In the genomic region with DNA sequence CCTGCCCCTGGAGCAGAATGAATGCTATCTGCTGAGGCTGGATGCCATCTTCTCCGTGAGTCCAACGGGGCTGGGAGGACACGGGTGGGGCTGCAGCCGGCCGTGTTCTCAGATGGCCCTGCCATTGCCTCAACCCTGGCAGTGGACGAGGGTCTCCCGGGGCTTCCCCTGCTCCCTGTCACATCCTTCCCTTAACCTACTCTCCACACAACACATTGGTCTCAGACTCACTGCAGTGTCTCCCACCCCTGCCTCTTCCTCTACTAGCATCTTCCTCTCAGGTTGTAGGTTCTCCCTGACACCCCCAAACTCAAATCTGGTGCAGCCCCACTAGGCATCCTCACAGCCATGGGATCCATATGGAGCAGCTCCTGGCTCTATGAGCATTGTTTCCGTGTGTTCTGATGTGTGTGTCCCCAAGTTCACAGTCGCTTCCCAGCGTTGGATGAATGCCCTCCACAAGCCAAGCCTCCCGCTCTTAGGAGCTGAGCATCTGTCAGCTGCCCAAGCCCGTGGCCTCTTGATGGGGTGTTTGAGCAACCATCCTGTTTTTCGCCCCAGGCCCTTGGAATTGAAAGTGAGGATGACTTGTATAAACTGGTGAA, we compare ENCODE assay signal across 35 cellular contexts. TPM values are rescaled to one million over a fixed set of nuclear protein-coding genes. Genes with fewer than 3 reads are reported as not detected.
"Had no signal": no experiment of that assay in that cellular context is flagged by ENCODE, and none has a peak within 500 bp of the region (broad histone marks: within the 10 kb centered on the region; RNA-seq: fewer than 3 reads in every experiment).

No MANE protein-coding gene starts in this region.

- ATAC-seq: activated naive CD4-positive, alpha-beta T cell treated with anti-CD3 and anti-CD28 coated beads, Interleukin-2, amount 50 U/mL, for 72 hours; activated T-cell treated with anti-CD3 and anti-CD28 coated beads, Interleukin-2, amount 50 U/mL, for 72 hours; gastroesophageal sphincter; T-helper 17 cell had no signal

- H3K27ac ChIP-seq: ascending aorta, breast epithelium, cardiac muscle cell, colonic mucosa, epithelial cell of prostate, esophagus squamous epithelium, gastroesophageal sphincter had no signal

- DNase-seq: activated CD4-positive, alpha-beta memory T cell treated with anti-CD3 and anti-CD28 coated beads, Interleukin-2, amount 10 ng/mL, durations not matched to agents 7 days and 5 days; activated CD4-positive, alpha-beta T cell treated with anti-CD3 and anti-CD28 coated beads for 4 hours; activated CD4-positive, alpha-beta T cell treated with anti-CD3 and anti-CD28 coated beads, Interleukin-2, amount 10 ng/mL, durations not matched to agents 7 days and 5 days; activated CD4-positive, alpha-beta T cell treated with anti-CD3 and anti-CD28 coated beads, Interleukin-2, amount 50 U/mL, for 4 hours; activated CD4-positive, CD25-positive, alpha-beta regulatory T cell; activated CD4-positive, CD25-positive, alpha-beta regulatory T cell treated with anti-CD3 and anti-CD28 coated beads, Interleukin-2, amount 50 U/mL, for 72 hours; activated CD8-positive, alpha-beta memory T cell treated with anti-CD3 and anti-CD28 coated beads, Interleukin-2, amount 50 U/mL, for 48 hours; activated gamma-delta T cell; activated naive CD4-positive, alpha-beta T cell; activated naive CD4-positive, alpha-beta T cell treated with anti-CD3 and anti-CD28 coated beads, Interleukin-2, amount 10 ng/mL, durations not matched to agents 7 days and 5 days; activated naive CD8-positive, alpha-beta T cell treated with anti-CD3 and anti-CD28 coated beads, Interleukin-2, amount 10 ng/mL, durations not matched to agents 7 days and 5 days; activated T-cell treated with anti-CD3 and anti-CD28 coated beads for 4 hours; activated T-cell treated with anti-CD3 and anti-CD28 coated beads, Interleukin-2, amount 50 U/mL, for 24 hours; activated T-cell treated with anti-CD3 and anti-CD28 coated beads, Interleukin-2, amount 50 U/mL, for 72 hours; central memory CD4-positive, alpha-beta T cell; cerebellar nuclear complex; colonic mucosa; effector CD8-positive, alpha-beta T cell; esophagus squamous epithelium; foreskin melanocyte; T-helper 1 cell; T-helper 17 cell; T1000 had no signal

- H3K4me3 ChIP-seq: ascending aorta, breast epithelium, cardiac muscle cell, colonic mucosa, esophagus squamous epithelium, gastroesophageal sphincter had no signal

- H3K4me1 ChIP-seq: ascending aorta, breast epithelium, colonic mucosa, gastroesophageal sphincter had no signal

- H3K36me3 ChIP-seq: ascending aorta, breast epithelium, cardiac muscle cell, colonic mucosa, esophagus squamous epithelium, gastroesophageal sphincter had no signal

- FAIRE-seq: endometrium, endothelial cell of umbilical vein had no signal

- H3K27me3 ChIP-seq: ascending aorta, breast epithelium, cardiac muscle cell, colonic mucosa, esophagus squamous epithelium, gastroesophageal sphincter had no signal

- H3K9me3 ChIP-seq: ascending aorta, breast epithelium, colonic mucosa, esophagus squamous epithelium, gastroesophageal sphincter had no signal

RNA-seq across cellular contexts. Expression of a gene that starts 27.8 kb away (rescaled TPM):
- total RNA-seq: ascending aorta, cardiac muscle cell, colonic mucosa, fibroblast of lung had no signal
- polyA plus RNA-seq: cardiac muscle cell, fibroblast of lung had no signal

RNA-seq across cellular contexts. Expression of a gene that starts 48.4 kb away (rescaled TPM):
- total RNA-seq: activated CD4-positive, alpha-beta memory T cell treated with anti-CD3 and anti-CD28 coated beads, Interleukin-2, amount 10 ng/mL, durations not matched to agents 7 days and 5 days; activated CD4-positive, alpha-beta T cell treated with anti-CD3 and anti-CD28 coated beads, Interleukin-2, amount 10 ng/mL, durations not matched to agents 7 days and 5 days; activated naive CD4-positive, alpha-beta T cell treated with anti-CD3 and anti-CD28 coated beads, Interleukin-2, amount 50 U/mL, for 72 hours; activated naive CD8-positive, alpha-beta T cell treated with anti-CD3 and anti-CD28 coated beads, Interleukin-2, amount 10 ng/mL, durations not matched to agents 7 days and 5 days; ascending aorta; breast epithelium; cardiac muscle cell; colonic mucosa; dermis microvascular lymphatic vessel endothelial cell; esophagus squamous epithelium; fibroblast of villous mesenchyme; glomerular endothelial cell; T-helper 17 cell had no signal
- polyA plus RNA-seq: cardiac muscle cell, endothelial cell of umbilical vein had no signal
